1 cellular context compared by ENCODE assay signal in genomic region chr3:23620044-23620443, GRCh38.
TF ChIP-seq lines count a peak whose summit lies in the region.

No MANE protein-coding gene starts in this region.

TF ChIP-seq in A549, 52 proteins besides CTCF, POLR2A, EP300 and RAD21 (continued from another document):
- TF ChIP-seq NPAS2 (CRISPR knock-in tag; IDR thresholded peaks at IDR 0.05; ENCODE audit: borderline replicate concordance) (no peak), ZSCAN20 (CRISPR knock-in tag; IDR thresholded peaks at IDR 0.05) (no peak), FOSL2 (IDR thresholded peaks at IDR 0.05) (no peak), FOSL2 (CRISPR knock-in tag; IDR thresholded peaks at IDR 0.05) (no peak), EHMT2 (IDR thresholded peaks at IDR 0.05; ENCODE audit: low read depth) (no peak), RFX5 (IDR thresholded peaks at IDR 0.05) (no peak)
TF ChIP-seq in A549: peak in this region for 0.
